15 cellular contexts compared by ENCODE assay signal in the genomic region with DNA sequence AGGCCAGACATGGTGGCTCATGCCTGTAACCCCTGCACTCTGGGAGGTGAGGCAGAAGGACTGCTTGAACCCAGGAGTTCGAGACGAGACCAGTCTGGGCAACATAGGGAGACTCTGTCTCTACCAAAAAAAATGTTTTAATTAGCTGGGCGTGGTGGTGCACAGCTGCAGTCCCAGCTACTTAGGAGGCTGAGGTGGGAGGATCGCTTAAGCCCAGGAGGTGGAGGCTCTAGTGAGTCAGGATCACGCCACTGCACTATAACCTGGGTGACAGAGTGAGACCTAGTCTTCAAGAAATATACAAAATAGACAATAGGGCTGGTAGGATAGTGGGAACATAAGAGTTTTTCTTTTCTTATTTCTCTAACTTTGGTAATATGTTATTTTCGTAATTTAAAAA.
"Had no signal": no experiment of that assay in that cellular context is flagged by ENCODE, and none has a peak within 500 bp of the region (broad histone marks: within the 10 kb centered on the region; RNA-seq: fewer than 3 reads in every experiment).

No MANE protein-coding gene starts in this region.

- ATAC-seq: activated CD4-positive, alpha-beta T cell treated with anti-CD3 and anti-CD28 coated beads for 36 hours; activated naive CD8-positive, alpha-beta T cell treated with anti-CD3 and anti-CD28 coated beads, Interleukin-2, amount 50 U/mL, for 24 hours; activated T-cell treated with anti-CD3 and anti-CD28 coated beads, Interleukin-2, amount 50 U/mL, for 72 hours; effector memory CD8-positive, alpha-beta T cell; stimulated activated effector memory CD8-positive, alpha-beta T cell treated with anti-CD3 and anti-CD28 coated beads, Interleukin-12 subunit alpha, Interleukin-12 subunit beta, amount 100 ng/mL, for 72 hours had no signal

- H3K27me3 Mint-ChIP-seq: activated CD4-positive, alpha-beta memory T cell treated with anti-CD3 and anti-CD28 coated beads, Interleukin-2, amount 10 ng/mL, durations not matched to agents 7 days and 5 days; activated CD4-positive, alpha-beta T cell treated with anti-CD3 and anti-CD28 coated beads for 36 hours; activated naive CD8-positive, alpha-beta T cell treated with anti-CD3 and anti-CD28 coated beads, Interleukin-2, amount 50 U/mL, for 24 hours; dendritic cell treated with granulocyte-macrophage colony-stimulating factor and Interleukin-4, amounts not matched to agents 40 ng/mL and 50 ng/mL, for 4 days; effector memory CD8-positive, alpha-beta T cell had no signal

- H3K9ac ChIP-seq: neural progenitor cell had no signal

- DNase-seq: activated CD4-positive, alpha-beta memory T cell treated with anti-CD3 and anti-CD28 coated beads, Interleukin-2, amount 10 ng/mL, durations not matched to agents 7 days and 5 days; activated CD4-positive, alpha-beta T cell treated with anti-CD3 and anti-CD28 coated beads for 36 hours; activated naive CD4-positive, alpha-beta T cell; activated naive CD8-positive, alpha-beta T cell treated with anti-CD3 and anti-CD28 coated beads, Interleukin-2, amount 50 U/mL, for 24 hours; activated T-cell treated with anti-CD3 and anti-CD28 coated beads, Interleukin-2, amount 50 U/mL, for 72 hours; caudate nucleus; effector memory CD8-positive, alpha-beta T cell; hypothalamus; kidney glomerular epithelial cell; retina; T-helper 9 cell had no signal

- H3K4me3 ChIP-seq: ascending aorta, neural progenitor cell had no signal

- H3K27me3 ChIP-seq: ascending aorta, neural progenitor cell had no signal

- H3K9me3 Mint-ChIP-seq: activated naive CD8-positive, alpha-beta T cell treated with anti-CD3 and anti-CD28 coated beads, Interleukin-2, amount 50 U/mL, for 24 hours; activated T-cell treated with anti-CD3 and anti-CD28 coated beads, Interleukin-2, amount 50 U/mL, for 72 hours; dendritic cell treated with granulocyte-macrophage colony-stimulating factor and Interleukin-4, amounts not matched to agents 40 ng/mL and 50 ng/mL, for 4 days; effector memory CD8-positive, alpha-beta T cell; neural progenitor cell; stimulated activated effector memory CD8-positive, alpha-beta T cell treated with anti-CD3 and anti-CD28 coated beads, Interleukin-12 subunit alpha, Interleukin-12 subunit beta, amount 100 ng/mL, for 72 hours had no signal

- H3K27ac Mint-ChIP-seq: activated CD4-positive, alpha-beta memory T cell treated with anti-CD3 and anti-CD28 coated beads, Interleukin-2, amount 10 ng/mL, durations not matched to agents 7 days and 5 days; activated CD4-positive, alpha-beta T cell treated with anti-CD3 and anti-CD28 coated beads for 36 hours; activated naive CD8-positive, alpha-beta T cell treated with anti-CD3 and anti-CD28 coated beads, Interleukin-2, amount 50 U/mL, for 24 hours; activated T-cell treated with anti-CD3 and anti-CD28 coated beads, Interleukin-2, amount 50 U/mL, for 72 hours had no signal

- H3K9me3 ChIP-seq: ascending aorta had no signal

- H3K36me3 ChIP-seq: ascending aorta, neural progenitor cell had no signal

- H3K4me3 Mint-ChIP-seq: activated CD4-positive, alpha-beta memory T cell treated with anti-CD3 and anti-CD28 coated beads, Interleukin-2, amount 10 ng/mL, durations not matched to agents 7 days and 5 days; activated CD4-positive, alpha-beta T cell treated with anti-CD3 and anti-CD28 coated beads for 36 hours; activated naive CD8-positive, alpha-beta T cell treated with anti-CD3 and anti-CD28 coated beads, Interleukin-2, amount 50 U/mL, for 24 hours; activated T-cell treated with anti-CD3 and anti-CD28 coated beads, Interleukin-2, amount 50 U/mL, for 72 hours; dendritic cell treated with granulocyte-macrophage colony-stimulating factor and Interleukin-4, amounts not matched to agents 40 ng/mL and 50 ng/mL, for 4 days; effector memory CD8-positive, alpha-beta T cell; neural progenitor cell; stimulated activated effector memory CD8-positive, alpha-beta T cell treated with anti-CD3 and anti-CD28 coated beads, Interleukin-12 subunit alpha, Interleukin-12 subunit beta, amount 100 ng/mL, for 72 hours had no signal

- H3K4me2 ChIP-seq: neural progenitor cell had no signal

- H2AFZ ChIP-seq: neural progenitor cell had no signal
